ENCODE assay signal across 10 cellular contexts in genomic region chr2:237955640-237956401, GRCh38. TPM values are rescaled to one million over a fixed set of nuclear protein-coding genes. Genes with fewer than 3 reads are reported as not detected.
DNase-seq lines count a peak whose midpoint lies in the region; ATAC-seq lines count a peak whose summit lies in the region.
"Had no signal": no experiment of that assay in that cellular context is flagged by ENCODE, and none has a peak within 500 bp of the region (broad histone marks: within the 10 kb centered on the region; RNA-seq: fewer than 3 reads in every experiment).

No MANE protein-coding gene starts in this region.

- H3K27ac Mint-ChIP-seq in activated naive CD8-positive, alpha-beta T cell treated with anti-CD3 and anti-CD28 coated beads for 36 hours, result no peak overlapping the region

- peaks cover 3% of the 10 kb centered on the region for H3K4me1 Mint-ChIP-seq in activated naive CD8-positive, alpha-beta T cell treated with anti-CD3 and anti-CD28 coated beads for 36 hours
- H3K4me1 Mint-ChIP-seq: neural crest cell had no signal

- H3K36me3 Mint-ChIP-seq in activated naive CD8-positive, alpha-beta T cell treated with anti-CD3 and anti-CD28 coated beads for 36 hours, result no peaks in the 10 kb centered on the region

- in situ Hi-C loops in KBM-7 (cut with MboI; ENCODE audit: low pct_unique_long_range_greater_than_20kb, low sequenced_read_pairs), result no loop called here

- DNase-seq in H7, result peak; percentile 85
- peak; percentile 30 for DNase-seq in activated naive CD8-positive, alpha-beta T cell treated with anti-CD3 and anti-CD28 coated beads for 36 hours
- peak; percentile 24 for DNase-seq in hepatic stellate cell (ENCODE audit: low spot score)
- no peak for DNase-seq in skeletal muscle cell (ENCODE audit: low read depth)
- DNase-seq in KBM-7, result no peak
- no peak for DNase-seq in 8988T
- no peak for DNase-seq in AML-193 (lab: John Stamatoyannopoulos, UW)
- DNase-seq: NCI-H1105 treated with DMSO at 0.1 percent for 48 hours had no signal

- H3K9me3 Mint-ChIP-seq in activated naive CD8-positive, alpha-beta T cell treated with anti-CD3 and anti-CD28 coated beads for 36 hours, result no peaks in the 10 kb centered on the region
- H3K9me3 Mint-ChIP-seq: neural crest cell had no signal

- ATAC-seq in HG02642 (IDR thresholded peaks at IDR 0.05; ENCODE audit: poor library complexity, unreplicated experiment), result no peak

- no peaks in the 10 kb centered on the region for H3K36me3 ChIP-seq in H7 (replicated peaks; ENCODE audit: control insufficient read depth, insufficient read depth, low read length)

- H3K27me3 Mint-ChIP-seq in activated naive CD8-positive, alpha-beta T cell treated with anti-CD3 and anti-CD28 coated beads for 36 hours, result peaks cover 22% of the 10 kb centered on the region

- H3K4me3 Mint-ChIP-seq in activated naive CD8-positive, alpha-beta T cell treated with anti-CD3 and anti-CD28 coated beads for 36 hours, result no peak overlapping the region
- H3K4me3 Mint-ChIP-seq: neural crest cell had no signal

- peak overlapping the region; percentile 51 for H3K4me3 ChIP-seq in H7 (ENCODE audit: insufficient read depth, low read depth, low read length)
- peak overlapping the region; percentile 27 for H3K4me3 ChIP-seq in skeletal muscle cell (ENCODE audit: low read depth, low read length)

- H3K27me3 ChIP-seq in H7 (ENCODE audit: control insufficient read depth, insufficient read depth, low read length), result peaks cover 9% of the 10 kb centered on the region

RNA-seq across cellular contexts. Expression of gene UBE2F, which starts 11.0 kb away (rescaled TPM):
- total RNA-seq in H7 (2014; rRNA removed; shearing (Covaris generic)), result 36.9 and 54.8 TPM in 2 replicates
- total RNA-seq in activated naive CD8-positive, alpha-beta T cell treated with anti-CD3 and anti-CD28 coated beads for 36 hours, result 10 to 100 TPM; 57.9 to 58.9 TPM

Comparison
In these comparisons a context has a peak if more than half of its experiments do, and no peak if none do; other contexts are left out.
1. DNase-seq: peak in H7 (single experiment), activated naive CD8-positive, alpha-beta T cell treated with anti-CD3 and anti-CD28 coated beads for 36 hours (single experiment) and hepatic stellate cell (single experiment); none in skeletal muscle cell (single experiment), KBM-7 (single experiment), 8988T (single experiment) and AML-193 (0 of 2).